17 cellular contexts compared by ENCODE assay signal in the genomic region with DNA sequence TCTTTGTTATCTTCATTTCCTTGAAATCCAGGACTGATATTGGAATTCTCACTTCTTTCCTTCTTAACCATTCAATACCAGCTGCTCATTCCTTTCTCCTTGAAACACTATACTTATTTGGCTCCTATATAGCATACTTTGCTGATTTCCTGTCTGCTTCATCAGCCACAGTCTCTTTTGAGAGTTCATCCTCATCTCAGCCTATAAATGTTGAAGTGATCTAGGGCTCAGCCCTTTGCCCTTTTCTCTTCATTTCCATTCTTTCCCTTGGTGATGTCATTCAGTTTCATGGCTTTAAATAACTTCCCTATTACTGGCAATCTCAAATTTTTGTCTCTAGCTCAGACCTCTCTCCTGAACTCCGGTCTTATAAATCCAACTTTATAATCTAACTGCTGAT.
"Had no signal": no experiment of that assay in that cellular context is flagged by ENCODE, and none has a peak within 500 bp of the region (broad histone marks: within the 10 kb centered on the region; RNA-seq: fewer than 3 reads in every experiment).

No MANE protein-coding gene starts in this region.

- H3K4me3 ChIP-seq: cardiac muscle cell, prostate gland, right atrium auricular region, tibial nerve, vagina had no signal

- ATAC-seq: effector memory CD8-positive, alpha-beta T cell; left ventricle myocardium superior had no signal

- H3K27ac Mint-ChIP-seq: activated naive CD8-positive, alpha-beta T cell; effector memory CD8-positive, alpha-beta T cell; stimulated activated naive CD8-positive, alpha-beta T cell treated with anti-CD3 and anti-CD28 coated beads, Interleukin-15, Interleukin-2, amounts not matched to agents 100 ng/mL and 50 ng/mL, for 24 hours had no signal

- H3K27me3 ChIP-seq: cardiac muscle cell, right atrium auricular region, tibial nerve, vagina had no signal

- DNase-seq: activated CD4-positive, alpha-beta T cell treated with anti-CD3 and anti-CD28 coated beads, Interleukin-2, amount 50 U/mL, for 48 hours; amniotic stem cell; effector memory CD8-positive, alpha-beta T cell; head of caudate nucleus; left ventricle myocardium superior; stimulated activated CD4-positive, alpha-beta T cell treated with anti-CD3 and anti-CD28 coated beads, Interleukin-12 subunit alpha, Interleukin-12 subunit beta, amount 100 ng/mL, for 4 hours; stimulated activated CD4-positive, alpha-beta T cell treated with anti-CD3 and anti-CD28 coated beads, Interleukin-2, amount 100 ng/mL, for 24 hours; T-helper 2 cell; WERI-Rb-1 had no signal

- H3K4me3 Mint-ChIP-seq: activated naive CD8-positive, alpha-beta T cell; effector memory CD8-positive, alpha-beta T cell; neural crest cell; stimulated activated naive CD8-positive, alpha-beta T cell treated with anti-CD3 and anti-CD28 coated beads, Interleukin-15, Interleukin-2, amounts not matched to agents 100 ng/mL and 50 ng/mL, for 24 hours had no signal

- H3K4me1 ChIP-seq: prostate gland, right atrium auricular region, tibial nerve, vagina had no signal

- H3K27me3 Mint-ChIP-seq: activated naive CD8-positive, alpha-beta T cell; effector memory CD8-positive, alpha-beta T cell; stimulated activated naive CD8-positive, alpha-beta T cell treated with anti-CD3 and anti-CD28 coated beads, Interleukin-15, Interleukin-2, amounts not matched to agents 100 ng/mL and 50 ng/mL, for 24 hours had no signal

- H3K36me3 ChIP-seq: cardiac muscle cell, prostate gland, right atrium auricular region, tibial nerve, vagina, WERI-Rb-1 had no signal

- H3K9me3 ChIP-seq: prostate gland, vagina had no signal

- H3K9me3 Mint-ChIP-seq: effector memory CD8-positive, alpha-beta T cell; neural crest cell had no signal

- H3K27ac ChIP-seq: cardiac muscle cell, prostate gland, right atrium auricular region, tibial nerve, vagina, WERI-Rb-1 had no signal
